Comparison of ENCODE assay signal across 16 cellular contexts in genomic region chr12:65681226-65681625, GRCh38.
"Had no signal": no experiment of that assay in that cellular context is flagged by ENCODE, and none has a peak within 500 bp of the region (broad histone marks: within the 10 kb centered on the region; RNA-seq: fewer than 3 reads in every experiment).

No MANE protein-coding gene starts in this region.

- H3K4me1 ChIP-seq: colonic mucosa, heart left ventricle, testis, tibial nerve had no signal

- DNase-seq: colonic mucosa; dermis blood vessel endothelial cell; effector CD4-positive, alpha-beta T cell; endodermal cell; heart left ventricle; hippocampal formation; naive thymus-derived CD4-positive, alpha-beta T cell; nephron progenitor cell; posterior cingulate gyrus; stimulated activated CD4-positive, alpha-beta T cell treated with anti-CD3 and anti-CD28 coated beads, Interleukin-2, amount 100 ng/mL, for 24 hours; stimulated activated CD4-positive, alpha-beta T cell treated with anti-CD3 and anti-CD28 coated beads, Interleukin-4, amount 100 ng/mL, for 4 hours; stimulated activated naive B cell treated with anti-CD40 and anti-IgM and Interleukin-4, amounts not matched to agents 10 μg/mL and 1 μg/mL and 100 μg/mL, for 72 hours; stimulated activated naive CD8-positive, alpha-beta T cell treated with anti-CD3 and anti-CD28 coated beads, Interleukin-15, amount 100 ng/mL, for 72 hours; testis had no signal

- H3K9me3 ChIP-seq: colonic mucosa, testis, tibial nerve had no signal

- H3K36me3 ChIP-seq: colonic mucosa, heart left ventricle, tibial nerve had no signal

- H3K4me3 ChIP-seq: colonic mucosa, heart left ventricle, testis, tibial nerve had no signal

- ATAC-seq: heart left ventricle; naive thymus-derived CD4-positive, alpha-beta T cell; sciatic nerve; stimulated activated naive B cell treated with anti-CD40 and anti-IgM and Interleukin-4, amounts not matched to agents 10 μg/mL and 1 μg/mL and 100 μg/mL, for 72 hours; stimulated activated naive CD8-positive, alpha-beta T cell treated with anti-CD3 and anti-CD28 coated beads, Interleukin-15, amount 100 ng/mL, for 72 hours had no signal

- H3K27me3 ChIP-seq: colonic mucosa, heart left ventricle, testis, tibial nerve had no signal

- H3K27ac ChIP-seq: colonic mucosa, heart left ventricle, testis, tibial nerve had no signal
